15 cellular contexts compared by ENCODE assay signal in genomic region chr19:34960103-34960805, GRCh38. TPM values are rescaled to one million over a fixed set of nuclear protein-coding genes. Genes with fewer than 3 reads are reported as not detected.
DNase-seq lines count a peak whose midpoint lies in the region; ATAC-seq and TF ChIP-seq lines count a peak whose summit lies in the region.
"Had no signal": no experiment of that assay in that cellular context is flagged by ENCODE, and none has a peak within 500 bp of the region (broad histone marks: within the 10 kb centered on the region; RNA-seq: fewer than 3 reads in every experiment).

No MANE protein-coding gene starts in this region.

- H3K27me3 Mint-ChIP-seq in activated CD8-positive, alpha-beta T cell treated with anti-CD3 and anti-CD28 coated beads, Interleukin-2, amount 10 ng/mL, durations not matched to agents 7 days and 5 days (ENCODE audit: low read depth) = no peaks in the 10 kb centered on the region

- peaks cover 38% of the 10 kb centered on the region for H3K4me1 Mint-ChIP-seq in activated CD8-positive, alpha-beta T cell treated with anti-CD3 and anti-CD28 coated beads, Interleukin-2, amount 10 ng/mL, durations not matched to agents 7 days and 5 days (ENCODE audit: low read depth)

- no peak overlapping the region for H2BK120ac ChIP-seq in mesendoderm (ENCODE audit: low read depth, low read length)

- no peak overlapping the region for H3K23ac ChIP-seq in mesendoderm (ENCODE audit: low read length)

- no peak overlapping the region for H3K9ac ChIP-seq in mesendoderm (ENCODE audit: low read length)

- H3K27me3 ChIP-seq in mesendoderm (ENCODE audit: insufficient read depth, low read length, poor library complexity) (no peaks in the 10 kb centered on the region), H7 (ENCODE audit: control insufficient read depth, insufficient read depth, low read length) (no peaks in the 10 kb centered on the region; the same call in none of the 2 replicates)
- H3K27me3 ChIP-seq: dorsolateral prefrontal cortex, right atrium auricular region, thyroid gland had no signal

- H3K36me3 Mint-ChIP-seq in activated CD8-positive, alpha-beta T cell treated with anti-CD3 and anti-CD28 coated beads, Interleukin-2, amount 10 ng/mL, durations not matched to agents 7 days and 5 days (ENCODE audit: low read depth) = peaks cover 81% of the 10 kb centered on the region

- H2BK5ac ChIP-seq in mesendoderm (ENCODE audit: low read length) = no peak overlapping the region

- no peak overlapping the region for H3K18ac ChIP-seq in mesendoderm (ENCODE audit: low read length)

- H3K79me2 ChIP-seq in mesendoderm (ENCODE audit: control insufficient read depth, insufficient read depth, low read length) = peaks cover 43% of the 10 kb centered on the region

- H2AK5ac ChIP-seq in mesendoderm (ENCODE audit: low read length) = no peak overlapping the region

- H3K79me1 ChIP-seq in mesendoderm (ENCODE audit: low read length) = peaks cover 39% of the 10 kb centered on the region

- peak; percentile 20 for DNase-seq in AG09309 (ENCODE audit: low read depth)
- peak; percentile 30 for DNase-seq in GM04503 (ENCODE audit: low read depth)
- DNase-seq in activated CD8-positive, alpha-beta T cell treated with anti-CD3 and anti-CD28 coated beads, Interleukin-2, amount 10 ng/mL, durations not matched to agents 7 days and 5 days = peak; percentile 17
- no peak for DNase-seq in mesendoderm
- DNase-seq in H7 = no peak
- DNase-seq in HT-29 (ENCODE audit: low spot score) = no peak
- DNase-seq: activated T-cell treated with anti-CD3 and anti-CD28 coated beads, Interleukin-2, amount 50 U/mL, for 48 hours; Calu3; dorsolateral prefrontal cortex; left ventricle myocardium superior; NCI-H187 treated with DMSO at 0.1 percent for 48 hours; thyroid gland had no signal

- H3K9me3 Mint-ChIP-seq in activated CD8-positive, alpha-beta T cell treated with anti-CD3 and anti-CD28 coated beads, Interleukin-2, amount 10 ng/mL, durations not matched to agents 7 days and 5 days (ENCODE audit: insufficient read depth) = peaks cover 67% of the 10 kb centered on the region

- no peak overlapping the region for H2BK15ac ChIP-seq in mesendoderm (replicated peaks; ENCODE audit: low read depth)

- H4K8ac ChIP-seq in mesendoderm (ENCODE audit: low read depth, low read length) = no peak overlapping the region

- H4K5ac ChIP-seq in mesendoderm (ENCODE audit: low read length) = no peak overlapping the region

- H3K4me3 ChIP-seq in AG09309 (ENCODE audit: control insufficient read depth, low read depth, low read length) (no peak overlapping the region), mesendoderm (ENCODE audit: low read length) (peak overlapping the region; percentile 1), H7 (ENCODE audit: insufficient read depth, low read depth, low read length) (no peak overlapping the region)
- H3K4me3 ChIP-seq: dorsolateral prefrontal cortex, right atrium auricular region, thyroid gland had no signal

- TF ChIP-seq CTCF in AG09309 (IDR thresholded peaks at IDR 0.05; ENCODE audit: control insufficient read depth, insufficient read depth, low read depth, low read length, missing control alignments) = no peak

- CTCF ChIA-PET in activated CD8-positive, alpha-beta T cell treated with anti-CD3 and anti-CD28 coated beads, Interleukin-2, amount 10 ng/mL, durations not matched to agents 7 days and 5 days (lab: Charles Lee) = no interaction called here

- no peak for ATAC-seq in activated CD8-positive, alpha-beta T cell treated with anti-CD3 and anti-CD28 coated beads, Interleukin-2, amount 10 ng/mL, durations not matched to agents 7 days and 5 days
- ATAC-seq in HG03280 (IDR thresholded peaks at IDR 0.05; ENCODE audit: unreplicated experiment) (no peak), GM18511 (IDR thresholded peaks at IDR 0.05; ENCODE audit: unreplicated experiment) (no peak)
- ATAC-seq: left ventricle myocardium superior had no signal

- no peak overlapping the region for H3K4me3 Mint-ChIP-seq in activated CD8-positive, alpha-beta T cell treated with anti-CD3 and anti-CD28 coated beads, Interleukin-2, amount 10 ng/mL, durations not matched to agents 7 days and 5 days

- H3K36me3 ChIP-seq in mesendoderm (ENCODE audit: control insufficient read depth, insufficient read depth, low read length) (peaks cover 38% of the 10 kb centered on the region), H7 (replicated peaks; ENCODE audit: control insufficient read depth, insufficient read depth, low read length) (peaks cover 22% of the 10 kb centered on the region)

- H3K27ac ChIP-seq in mesendoderm (ENCODE audit: low read depth, low read length) = no peak overlapping the region
- H3K27ac ChIP-seq: dorsolateral prefrontal cortex, right atrium auricular region, thyroid gland had no signal

- H3K4me2 ChIP-seq in mesendoderm (ENCODE audit: low read length) = no peak overlapping the region

- H3K4ac ChIP-seq in mesendoderm (ENCODE audit: low read depth, low read length) = no peak overlapping the region

- WGBS in mesendoderm (ENCODE audit: extremely low coverage, insufficient coverage, low lambda C conversion rate) = no CpG with 5 or more reads among the region's 8 CpGs

- H3K27ac Mint-ChIP-seq in activated CD8-positive, alpha-beta T cell treated with anti-CD3 and anti-CD28 coated beads, Interleukin-2, amount 10 ng/mL, durations not matched to agents 7 days and 5 days = peak overlapping the region; percentile 46

- peaks cover 4% of the 10 kb centered on the region for H3K4me1 ChIP-seq in mesendoderm (ENCODE audit: control insufficient read depth, low read depth, low read length)

- POLR2A ChIA-PET in activated CD8-positive, alpha-beta T cell treated with anti-CD3 and anti-CD28 coated beads, Interleukin-2, amount 10 ng/mL, durations not matched to agents 7 days and 5 days (lab: Charles Lee) = no interaction called here

- H3K56ac ChIP-seq in mesendoderm (ENCODE audit: low read length) = no peak overlapping the region

RNA-seq across cellular contexts. Expression of gene ZNF792, which starts 3.8 kb away (rescaled TPM):
- total RNA-seq in activated CD8-positive, alpha-beta T cell treated with anti-CD3 and anti-CD28 coated beads, Interleukin-2, amount 10 ng/mL, durations not matched to agents 7 days and 5 days = 10 to 100 TPM; 13.7 to 14.2 TPM
- polyA plus RNA-seq in mesendoderm (2013, experiment 1 of 2) = 5.9 TPM
- 5.5 TPM for polyA plus RNA-seq in mesendoderm (2013, experiment 2 of 2)
- 16.7 and 18.0 TPM in 2 replicates for total RNA-seq in H7 (2014; rRNA removed; shearing (Covaris generic))
- 11.8 and 12.7 TPM in 2 replicates for total RNA-seq in HT-29 (2014; rRNA removed; shearing (Covaris generic))

RNA-seq across cellular contexts. Expression of gene ZNF30, which starts 33.6 kb away (rescaled TPM):
- total RNA-seq in activated CD8-positive, alpha-beta T cell treated with anti-CD3 and anti-CD28 coated beads, Interleukin-2, amount 10 ng/mL, durations not matched to agents 7 days and 5 days = 1 to 10 TPM; 4.1 TPM
- polyA plus RNA-seq in mesendoderm (2013, experiment 1 of 2) = 3.2 TPM
- 3.3 TPM for polyA plus RNA-seq in mesendoderm (2013, experiment 2 of 2)
- 6.3 and 8.9 TPM in 2 replicates for total RNA-seq in H7 (2014; rRNA removed; shearing (Covaris generic))
- 2.0 and 2.7 TPM in 2 replicates for total RNA-seq in HT-29 (2014; rRNA removed; shearing (Covaris generic))

RNA-seq across cellular contexts. Expression of gene GRAMD1A, which starts 39.9 kb away (rescaled TPM):
- 10 to 100 TPM; 76.2 to 81.8 TPM for total RNA-seq in activated CD8-positive, alpha-beta T cell treated with anti-CD3 and anti-CD28 coated beads, Interleukin-2, amount 10 ng/mL, durations not matched to agents 7 days and 5 days
- 97.4 TPM for polyA plus RNA-seq in mesendoderm (2013, experiment 1 of 2)
- 98.6 TPM for polyA plus RNA-seq in mesendoderm (2013, experiment 2 of 2)
- 110 and 138 TPM in 2 replicates for total RNA-seq in H7 (2014; rRNA removed; shearing (Covaris generic))
- total RNA-seq in HT-29 (2014; rRNA removed; shearing (Covaris generic)) = 13.2 and 24.8 TPM in 2 replicates

Comparison
In these comparisons a context has a peak if more than half of its experiments do, and no peak if none do; other contexts are left out.
1. DNase-seq: peak in AG09309 (single experiment), GM04503 (single experiment) and activated CD8-positive, alpha-beta T cell treated with anti-CD3 and anti-CD28 coated beads, Interleukin-2, amount 10 ng/mL, durations not matched to agents 7 days and 5 days (single experiment); none in mesendoderm (single experiment), H7 (single experiment) and HT-29 (single experiment).